In genomic region chrX:32530802-32531403, GRCh38 we compare ENCODE assay signal across 1 cellular context.
TF ChIP-seq lines count a peak whose summit lies in the region.

No MANE protein-coding gene starts in this region.

TF ChIP-seq in GM23338, 12 proteins besides CTCF, POLR2A, EP300 and RAD21 (continued from another document):
- TF ChIP-seq ZNF462 (CRISPR knock-in tag; IDR thresholded peaks at IDR 0.05) (no peak), ZNF114 (CRISPR knock-in tag; IDR thresholded peaks at IDR 0.05) (no peak), ZNF331 (CRISPR knock-in tag; IDR thresholded peaks at IDR 0.05; ENCODE audit: low read depth) (no peak), POLR2AphosphoS5 (IDR thresholded peaks at IDR 0.05; ENCODE audit: low read depth) (no peak), REST (IDR thresholded peaks at IDR 0.05; ENCODE audit: unreplicated experiment) (no peak), STAT1 (IDR thresholded peaks at IDR 0.05; ENCODE audit: unreplicated experiment) (no peak), CREB1 (CRISPR knock-in tag; IDR thresholded peaks at IDR 0.05; ENCODE audit: low read depth) (no peak), NANOG (IDR thresholded peaks at IDR 0.05; ENCODE audit: borderline replicate concordance) (no peak)
